ENCODE assay signal across 13 cellular contexts in the genomic region with DNA sequence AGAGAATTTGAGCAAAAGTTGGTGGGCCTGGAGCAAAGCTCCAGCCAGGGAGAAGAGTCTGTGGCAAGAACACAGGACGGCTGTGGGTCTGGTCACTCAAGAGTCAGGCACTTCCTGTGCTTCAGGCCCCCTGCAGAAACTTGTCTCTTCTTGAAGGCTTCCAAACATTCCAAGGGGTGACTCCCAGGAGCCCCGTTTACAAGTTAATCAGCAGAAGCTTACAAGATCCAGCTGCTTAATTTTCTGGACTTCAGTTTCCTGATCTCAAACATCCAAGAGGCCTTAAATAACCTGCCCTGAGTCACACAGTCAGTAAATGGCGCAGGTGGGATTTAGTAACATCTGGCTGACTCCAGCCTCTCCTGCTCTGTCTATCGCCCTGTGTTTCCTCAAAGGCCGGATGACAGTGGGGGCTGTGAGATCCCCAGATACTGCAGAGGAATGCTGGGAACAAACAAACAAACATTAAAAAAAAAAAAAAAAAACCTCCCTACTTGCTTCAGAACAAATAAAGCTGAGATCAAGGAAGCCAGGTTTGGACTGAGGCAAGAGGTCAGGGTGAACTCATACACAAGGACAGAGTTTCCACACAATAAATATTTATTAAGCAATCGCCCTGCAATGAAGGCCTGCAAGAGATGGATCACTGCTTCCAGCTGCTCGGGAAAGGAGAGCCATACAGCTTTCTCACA.
DNase-seq lines count a peak whose midpoint lies in the region; ATAC-seq and TF ChIP-seq lines count a peak whose summit lies in the region.
"Had no signal": no experiment of that assay in that cellular context is flagged by ENCODE, and none has a peak within 500 bp of the region (broad histone marks: within the 10 kb centered on the region; RNA-seq: fewer than 3 reads in every experiment).

No MANE protein-coding gene starts in this region.

- TF ChIP-seq CTCF in epithelial cell of esophagus (IDR thresholded peaks at IDR 0.05; ENCODE audit: insufficient read depth, low read depth, low read length, missing control alignments) = no peak
- TF ChIP-seq CTCF in lung (IDR thresholded peaks at IDR 0.05; ENCODE audit: control extremely low read depth, extremely low read depth) = no peak
- no peak for TF ChIP-seq CTCF in upper lobe of right lung (IDR thresholded peaks at IDR 0.05)
- no peak for TF ChIP-seq CTCF in GM10266 (IDR thresholded peaks at IDR 0.05; ENCODE audit: control insufficient read depth, insufficient read depth, low read depth, missing control alignments)

- peaks cover 0 to 2% of the 10 kb centered on the region in 2 donors for H3K9me3 ChIP-seq in lung (ENCODE audit: control insufficient read depth in 2 of 2, insufficient read depth in 1 of 2, low read length in 1 of 2)
- no peaks in the 10 kb centered on the region for H3K9me3 ChIP-seq in upper lobe of right lung
- H3K9me3 ChIP-seq: HAP-1, neutrophil had no signal

- intact Hi-C loops in upper lobe of right lung (cut with DNase I) = no loop called here

- ATAC-seq in lung (ENCODE audit: insufficient read depth, low FRiP score) (peak; percentile 36), upper lobe of right lung (peak; percentile 76)
- ATAC-seq: activated CD8-positive, alpha-beta T cell treated with anti-CD3 and anti-CD28 coated beads for 36 hours; stimulated activated effector memory CD8-positive, alpha-beta T cell treated with anti-CD3 and anti-CD28 coated beads, Interleukin-12 subunit alpha, Interleukin-12 subunit beta, amount 100 ng/mL, for 72 hours had no signal

- H3K27me3 ChIP-seq in lung (ENCODE audit: control insufficient read depth, insufficient read depth) = no peaks in the 10 kb centered on the region
- no peaks in the 10 kb centered on the region for H3K27me3 ChIP-seq in upper lobe of right lung
- H3K27me3 ChIP-seq: neutrophil had no signal

- H3K36me3 ChIP-seq in lung (ENCODE audit: control insufficient read depth in 2 of 2, insufficient read depth in 2 of 2, low read length in 2 of 2) = no peaks in the 10 kb centered on the region
- no peaks in the 10 kb centered on the region for H3K36me3 ChIP-seq in upper lobe of right lung
- H3K36me3 ChIP-seq: HAP-1, neutrophil had no signal

- WGBS in lung, 2 donors = 53 to 64% methylated on average over 7 of the region's 7 CpGs

- DNase-seq in LHCN-M2 (ENCODE audit: low read depth) = peak; percentile 85
- peak; percentile 90 for DNase-seq in epithelial cell of esophagus (ENCODE audit: low read depth)
- no peak for DNase-seq in lung (ENCODE audit: low spot score)
- DNase-seq in upper lobe of right lung = no peak
- DNase-seq in D341Med (ENCODE audit: low spot score) = no peak
- DNase-seq in SHP77 treated with DMSO at 0.1 percent for 48 hours (lab: John Stamatoyannopoulos, UW) = no peak
- no peak for DNase-seq in NCI-H345 (lab: John Stamatoyannopoulos, UW)
- no peak for DNase-seq in GM10266 (ENCODE audit: extremely low spot score)
- DNase-seq: activated CD8-positive, alpha-beta T cell treated with anti-CD3 and anti-CD28 coated beads for 36 hours; dermis blood vessel endothelial cell had no signal

- H3K27ac ChIP-seq in lung (ENCODE audit: low read depth in 1 of 2, low read length in 1 of 2) = peak overlapping the region; percentile 54 to 55
- H3K27ac ChIP-seq in upper lobe of right lung = peak overlapping the region; percentile 67
- H3K27ac ChIP-seq: neutrophil had no signal

- no peak overlapping the region for H3K4me3 ChIP-seq in epithelial cell of esophagus (ENCODE audit: low read length)
- no peak overlapping the region for H3K4me3 ChIP-seq in lung
- no peak overlapping the region for H3K4me3 ChIP-seq in upper lobe of right lung
- H3K4me3 ChIP-seq: HAP-1 had no signal

- H3K4me1 ChIP-seq in lung (ENCODE audit: control insufficient read depth in 2 of 2, insufficient read depth in 2 of 2, low read length in 2 of 2) = peaks cover 11 to 36% of the 10 kb centered on the region in 2 donors
- H3K4me1 ChIP-seq in upper lobe of right lung = peaks cover 36% of the 10 kb centered on the region
- H3K4me1 ChIP-seq: HAP-1 had no signal

Comparison
In these comparisons a context has a peak if more than half of its experiments do, and no peak if none do; other contexts are left out.
1. DNase-seq: peak in LHCN-M2 (single experiment) and epithelial cell of esophagus (single experiment); none in lung (single experiment), upper lobe of right lung (single experiment), D341Med (single experiment), SHP77 treated with DMSO at 0.1 percent for 48 hours (single experiment), NCI-H345 (single experiment) and GM10266 (single experiment).